In genomic region chr7:2922271-2922691, GRCh38 we compare ENCODE assay signal across 14 cellular contexts.
A peak's percentile ranks its signal among the peaks of the same experiment; 100 is the strongest.
DNase-seq lines count a peak whose midpoint lies in the region; ATAC-seq, FAIRE-seq and TF ChIP-seq lines count a peak whose summit lies in the region.
"Had no signal": no experiment of that assay in that cellular context is flagged by ENCODE, and none has a peak within 500 bp of the region (broad histone marks: within the 10 kb centered on the region; RNA-seq: fewer than 3 reads in every experiment).

No MANE protein-coding gene starts in this region.

- H3K27ac Mint-ChIP-seq in CD4-positive, alpha-beta T cell, result no peak overlapping the region

- no peak for DNase-seq in CD4-positive, alpha-beta T cell
- DNase-seq in HTR-8/SVneo (ENCODE audit: insufficient read length, low spot score), result no peak
- no peak for DNase-seq in H1 (ENCODE audit: low read depth in 1 of 2, low spot score in 2 of 2)
- DNase-seq in neuronal stem cell (ENCODE audit: low spot score), result no peak
- DNase-seq in activated CD4-positive, alpha-beta T cell treated with anti-CD3 and anti-CD28 coated beads for 1 hour, result no peak
- DNase-seq: CD4-positive, alpha-beta memory T cell; DND-41; GDM1 had no signal

- peak overlapping the region; percentile 29 for H3K27ac ChIP-seq in CD4-positive, alpha-beta T cell (ENCODE audit: low read depth, low read length)
- H3K27ac ChIP-seq in H1 (ENCODE audit: low read depth, low read length) (no peak overlapping the region), neuronal stem cell (replicated peaks; ENCODE audit: low read length) (no peak overlapping the region)
- H3K27ac ChIP-seq: BLaER1 treated with 17β-estradiol and CSF1 and Interleukin-3, amounts not matched to agents 10 nM and 100 nM had no signal

- FAIRE-seq in HTR-8/SVneo (lab: Jason Lieb, UNC) (peak; percentile 16), H1 (lab: Jason Lieb, UNC) (no peak)
- FAIRE-seq: D721Med, GM12892 had no signal

- WGBS in H1 (ENCODE audit: extremely low coverage in 1 of 2, insufficient coverage in 1 of 2, insufficient read length in 1 of 2, insufficient replicate concordance in 2 of 2, low coverage in 1 of 2, low lambda C conversion rate in 2 of 2, missing lambda C conversion rate in 1 of 2), 2 experiments, result 85% methylated on average over 20 of the region's 20 CpGs; no CpG with 5 or more reads in 1 of the 2 experiments
- no CpG with 5 or more reads among the region's 20 CpGs for WGBS in neuronal stem cell (ENCODE audit: extremely low coverage in 2 of 2, insufficient read length in 2 of 2, insufficient replicate concordance in 1 of 2), 2 donors

- no peak for TF ChIP-seq RAD21 in H1 (IDR thresholded peaks at IDR 0.05 in 1 of 2, conservative IDR thresholded peaks at IDR 0.05 in 1 of 2; ENCODE audit: low read depth in 2 of 2, low read length in 2 of 2)

- H2AFZ ChIP-seq in H1 (ENCODE audit: low read length), result no peak overlapping the region; the same call in 1 of the 2 replicates
- H2AFZ ChIP-seq in neuronal stem cell (ENCODE audit: low read length), result peak overlapping the region; percentile 91

- no peak overlapping the region for H2BK120ac ChIP-seq in H1 (replicated peaks; ENCODE audit: low read depth, low read length)
- peak overlapping the region; percentile 16 for H2BK120ac ChIP-seq in neuronal stem cell (ENCODE audit: low read depth, low read length)

- no peaks in the 10 kb centered on the region; the same call in 1 of the 2 replicates for H3K23me2 ChIP-seq in H1 (ENCODE audit: low read depth, low read length)

- H3K9me3 Mint-ChIP-seq in CD4-positive, alpha-beta T cell, result no peaks in the 10 kb centered on the region

- H2BK5ac ChIP-seq in H1 (ENCODE audit: low read depth, low read length) (no peak overlapping the region), neuronal stem cell (ENCODE audit: low read length) (peak overlapping the region; percentile 39)

- H4K20me1 ChIP-seq in H1 (replicated peaks in 1 of 2; ENCODE audit: control insufficient read depth in 1 of 2, insufficient read depth in 2 of 2, low read length in 2 of 2), result peaks cover 1 to 2% of the 10 kb centered on the region in 2 experiments

- H3K36me3 ChIP-seq in H1 (ENCODE audit: control insufficient read depth in 2 of 4, insufficient read depth in 4 of 4, low read length in 3 of 4) (no peaks in the 10 kb centered on the region), neuronal stem cell (replicated peaks in 1 of 2; ENCODE audit: control insufficient read depth in 2 of 2, insufficient read depth in 2 of 2, low read length in 2 of 2) (no peaks in the 10 kb centered on the region)

- H3K56ac ChIP-seq in H1 (replicated peaks; ENCODE audit: insufficient read length, low read depth, low read length), result no peak overlapping the region

- H3K4me3 ChIP-seq in H1 (ENCODE audit: extremely low read depth in 1 of 4, insufficient read depth in 2 of 4, low read depth in 3 of 4, low read length in 4 of 4) (no peak overlapping the region), neuronal stem cell (ENCODE audit: low read length in 2 of 2) (no peak overlapping the region)
- H3K4me3 ChIP-seq: BLaER1 treated with 17β-estradiol and CSF1 and Interleukin-3, amounts not matched to agents 10 nM and 100 nM had no signal

- H4K8ac ChIP-seq in H1 (ENCODE audit: extremely low read depth, insufficient read depth, low read length) (peak overlapping the region; percentile 73; the same call in 1 of the 2 replicates), neuronal stem cell (ENCODE audit: low read depth, low read length) (peak overlapping the region; percentile 52)

- no peak overlapping the region for H3K23ac ChIP-seq in H1 (ENCODE audit: insufficient read length)
- peak overlapping the region; percentile 16 for H3K23ac ChIP-seq in neuronal stem cell (ENCODE audit: low read depth, low read length, poor library complexity)

- H2BK15ac ChIP-seq in H1 (ENCODE audit: low read length), result 0 out of 2 replicates have a peak overlapping the region, but pooled peaks have one; percentile 40
- H2BK15ac ChIP-seq in neuronal stem cell (ENCODE audit: low read length), result peak overlapping the region; percentile 62

- CTCF ChIA-PET in CD4-positive, alpha-beta T cell (lab: Charles Lee), result no interaction called here
- CTCF ChIA-PET in H1 (lab: Charles Lee; ENCODE audit: partially characterized antibody), result interaction anchor here (0.6 to 4.7 kb wide), 50 partner anchors 9 to 1732 kb away, joined by 3 to 29 read pairs (median 4); no protein-coding TSS in a partner anchor

- H3K79me2 ChIP-seq in H1 (ENCODE audit: control insufficient read depth in 1 of 2, insufficient read depth in 2 of 2, low read length in 2 of 2), result no peaks in the 10 kb centered on the region

- intact Hi-C loops in CD4-positive, alpha-beta T cell (cut with DNase I, micrococcal nuclease), result no loop called here

- 0 out of 2 replicates have a peak overlapping the region, but pooled peaks have one; percentile 50 for H2BK12ac ChIP-seq in H1 (ENCODE audit: low read depth, low read length)
- peak overlapping the region; percentile 99 for H2BK12ac ChIP-seq in neuronal stem cell (ENCODE audit: low read length)

- H3K4me1 Mint-ChIP-seq in CD4-positive, alpha-beta T cell (ENCODE audit: low read depth), result no peaks in the 10 kb centered on the region

- H3K14ac ChIP-seq in H1 (ENCODE audit: insufficient read length), result no peak overlapping the region
- H3K14ac ChIP-seq in neuronal stem cell (ENCODE audit: low read length), result peak overlapping the region; percentile 31

- TF ChIP-seq EP300 in H1 (IDR thresholded peaks at IDR 0.05; ENCODE audit: borderline replicate concordance in 1 of 2, low read depth in 2 of 2, low read length in 2 of 2), result no peak

- no peaks in the 10 kb centered on the region for H3K27me3 Mint-ChIP-seq in CD4-positive, alpha-beta T cell
- H3K27me3 Mint-ChIP-seq: CD4-positive, alpha-beta memory T cell had no signal

- H3K4ac ChIP-seq in H1 (replicated peaks; ENCODE audit: insufficient read length, low read depth, low read length), result no peak overlapping the region
- H3K4ac ChIP-seq in neuronal stem cell (ENCODE audit: low read length), result no peak overlapping the region

- peak overlapping the region; percentile 38 for H4K91ac ChIP-seq in H1 (replicated peaks; ENCODE audit: insufficient read length, low read length)
- no peak overlapping the region for H4K91ac ChIP-seq in neuronal stem cell (ENCODE audit: low read depth, low read length, poor library complexity)

- H3K4me1 ChIP-seq in H1 (replicated peaks in 1 of 4; ENCODE audit: control insufficient read depth in 3 of 4, insufficient read depth in 4 of 4, low read length in 3 of 4), result no peaks in the 10 kb centered on the region; a peak in 1 of 7 replicates
- peaks cover 9 to 14% of the 10 kb centered on the region in 2 donors for H3K4me1 ChIP-seq in neuronal stem cell (ENCODE audit: control insufficient read depth in 2 of 2, insufficient read depth in 1 of 2, low read depth in 1 of 2, low read length in 2 of 2)
- H3K4me1 ChIP-seq: BLaER1 treated with 17β-estradiol and CSF1 and Interleukin-3, amounts not matched to agents 10 nM and 100 nM had no signal

- no peak overlapping the region for H3K4me2 ChIP-seq in H1 (ENCODE audit: insufficient read depth in 1 of 2, low read depth in 2 of 2, low read length in 2 of 2)
- H3K4me2 ChIP-seq in neuronal stem cell (ENCODE audit: insufficient read depth, low read length, poor library complexity, severe bottlenecking), result no peak overlapping the region
- H3K4me2 ChIP-seq: BLaER1 treated with 17β-estradiol and CSF1 and Interleukin-3, amounts not matched to agents 10 nM and 100 nM had no signal

- POLR2A ChIA-PET in CD4-positive, alpha-beta T cell (lab: Charles Lee), result no interaction called here
- POLR2A ChIA-PET in H1 (lab: Charles Lee; ENCODE audit: partially characterized antibody), result interaction anchor here (0.6 to 1.5 kb wide), 2 partner anchors 52 to 55 kb away, joined by 3 to 4 read pairs; no protein-coding TSS in a partner anchor

- H2AK5ac ChIP-seq in H1 (ENCODE audit: low read depth, low read length) (peak overlapping the region; percentile 13; the same call in 1 of the 2 replicates), neuronal stem cell (ENCODE audit: low read depth, low read length) (peak overlapping the region; percentile 82)

- H3K9ac ChIP-seq in H1 (replicated peaks in 1 of 4; ENCODE audit: extremely low read depth in 1 of 4, low read depth in 3 of 4, low read length in 3 of 4) (no peak overlapping the region), neuronal stem cell (ENCODE audit: low read depth, low read length, poor library complexity) (peak overlapping the region; percentile 78)
- H3K9ac ChIP-seq: BLaER1 treated with 17β-estradiol and CSF1 and Interleukin-3, amounts not matched to agents 10 nM and 100 nM had no signal

- no peak for TF ChIP-seq CTCF in CD4-positive, alpha-beta T cell (IDR thresholded peaks at IDR 0.05)
- no peak for TF ChIP-seq CTCF in H1 (IDR thresholded peaks at IDR 0.05; ENCODE audit: control extremely low read depth in 1 of 3, insufficient read depth in 1 of 3, low read depth in 1 of 3, low read length in 3 of 3)

- TF ChIP-seq POLR2A in H1 (IDR thresholded peaks at IDR 0.05; ENCODE audit: control extremely low read depth in 1 of 2, low read depth in 2 of 2, low read length in 2 of 2), result no peak

- ATAC-seq in CD4-positive, alpha-beta T cell (ENCODE audit: poor library complexity), result no peak
- ATAC-seq in GM18868 (IDR thresholded peaks at IDR 0.05; ENCODE audit: unreplicated experiment) (no peak), GM18520 (IDR thresholded peaks at IDR 0.05; ENCODE audit: unreplicated experiment) (no peak), HG03342 (IDR thresholded peaks at IDR 0.05; ENCODE audit: unreplicated experiment) (no peak)

- no peak overlapping the region for H2BK20ac ChIP-seq in H1 (ENCODE audit: low read length)

- H3K79me1 ChIP-seq in H1 (ENCODE audit: low read depth, low read length) (no peaks in the 10 kb centered on the region), neuronal stem cell (ENCODE audit: low read depth, low read length) (no peaks in the 10 kb centered on the region)

- no peak overlapping the region for H4K5ac ChIP-seq in H1 (ENCODE audit: insufficient read length, low read depth, low read length)

- H3K9me3 ChIP-seq in CD4-positive, alpha-beta T cell (ENCODE audit: control insufficient read depth, low read length), result peaks cover 3% of the 10 kb centered on the region
- H3K9me3 ChIP-seq in H1 (ENCODE audit: insufficient read depth in 2 of 2, low read depth in 1 of 2, low read length in 1 of 2) (no peaks in the 10 kb centered on the region), neuronal stem cell (replicated peaks in 1 of 2; ENCODE audit: control insufficient read depth in 2 of 2, insufficient read depth in 1 of 2, low read depth in 1 of 2, low read length in 2 of 2) (no peaks in the 10 kb centered on the region)
- H3K9me3 ChIP-seq: BLaER1 treated with 17β-estradiol and CSF1 and Interleukin-3, amounts not matched to agents 10 nM and 100 nM had no signal

- H3K18ac ChIP-seq in H1 (ENCODE audit: extremely low read depth, low read length) (no peak overlapping the region; the same call in 1 of the 2 replicates), neuronal stem cell (ENCODE audit: low read length) (peak overlapping the region; percentile 85)

- H3K27me3 ChIP-seq in CD4-positive, alpha-beta T cell (ENCODE audit: control insufficient read depth, insufficient read depth, low read length), result no peaks in the 10 kb centered on the region
- H3K27me3 ChIP-seq in H1 (replicated peaks in 1 of 4; ENCODE audit: control insufficient read depth in 3 of 4, extremely low read depth in 1 of 4, insufficient read depth in 3 of 4, low read length in 3 of 4) (no peaks in the 10 kb centered on the region; a peak in 1 of 7 replicates), neuronal stem cell (ENCODE audit: control insufficient read depth in 3 of 3, insufficient read depth in 3 of 3, low read depth in 1 of 3, low read length in 3 of 3) (peaks cover 0 to 21% (median 0%) of the 10 kb centered on the region in 3 experiments)
- H3K27me3 ChIP-seq: BLaER1 treated with 17β-estradiol and CSF1 and Interleukin-3, amounts not matched to agents 10 nM and 100 nM had no signal

- peaks cover 83% of the 10 kb centered on the region for H3K36me3 Mint-ChIP-seq in CD4-positive, alpha-beta T cell (ENCODE audit: low read depth)

- H3K4me3 Mint-ChIP-seq in CD4-positive, alpha-beta T cell, result no peak overlapping the region
- H3K4me3 Mint-ChIP-seq: CD4-positive, alpha-beta memory T cell had no signal
